Comparison of ENCODE assay signal across 32 cellular contexts in genomic region chr5:113223315-113223714, GRCh38.
"Had no signal": no experiment of that assay in that cellular context is flagged by ENCODE, and none has a peak within 500 bp of the region (broad histone marks: within the 10 kb centered on the region; RNA-seq: fewer than 3 reads in every experiment).

No MANE protein-coding gene starts in this region.

- H3K27ac ChIP-seq: ascending aorta, body of pancreas, breast epithelium, RWPE1, SK-N-MC had no signal

- DNase-seq: activated CD4-positive, alpha-beta T cell treated with anti-CD3 and anti-CD28 coated beads, Interleukin-2, amount 10 ng/mL, durations not matched to agents 24 days and 14 days; activated CD4-positive, alpha-beta T cell treated with anti-CD3 and anti-CD28 coated beads, Interleukin-2, amount 50 U/mL, for 4 hours; activated CD8-positive, alpha-beta T cell treated with anti-CD3 and anti-CD28 coated beads for 36 hours; activated gamma-delta T cell; activated naive CD4-positive, alpha-beta T cell treated with Interleukin-2 at 50 U/mL for 16 hours; activated naive CD8-positive, alpha-beta T cell treated with anti-CD3 and anti-CD28 coated beads, Interleukin-2, amount 10 ng/mL, durations not matched to agents 7 days and 5 days; activated T-cell treated with anti-CD3 and anti-CD28 coated beads, Interleukin-2, amount 50 U/mL, for 1 hour; activated T-cell treated with anti-CD3 and anti-CD28 coated beads, Interleukin-2, amount 50 U/mL, for 72 hours; amygdala; body of pancreas; caudate nucleus; cerebellar nuclear complex; NCI-H1092 treated with DMSO at 0.1 percent for 48 hours; NCI-H1417; NCI-H146; NCI-H187; NCI-H2029 treated with DMSO at 0.1 percent for 48 hours; NCI-H2107; NCI-H2171; NCI-H510A; NCI-H526 treated with DMSO at 0.1 percent for 48 hours; NCI-H774; NK-92 treated with Interleukin-12 subunit alpha and Interleukin-12 subunit beta, amount 100 ng/mL, for 24 hours; Right ventricle myocardium superior; T1000 had no signal

- ATAC-seq: activated CD8-positive, alpha-beta T cell treated with anti-CD3 and anti-CD28 coated beads for 36 hours; activated T-cell treated with anti-CD3 and anti-CD28 coated beads, Interleukin-2, amount 50 U/mL, for 72 hours; activated T-helper 17 cell treated with anti-CD3 and anti-CD28 coated beads, Interleukin-2, amount 50 U/mL, for 72 hours; body of pancreas; K562; PC-3 had no signal

- H3K27me3 ChIP-seq: ascending aorta, body of pancreas, breast epithelium had no signal

- H3K4me1 ChIP-seq: ascending aorta, body of pancreas, breast epithelium had no signal

- H3K36me3 ChIP-seq: ascending aorta, breast epithelium had no signal

- H3K9me3 ChIP-seq: ascending aorta, body of pancreas, breast epithelium had no signal

- H3K4me3 ChIP-seq: ascending aorta, body of pancreas, breast epithelium, K562, SK-N-MC had no signal
